ENCODE assay signal across 1 cellular context in the genomic region with DNA sequence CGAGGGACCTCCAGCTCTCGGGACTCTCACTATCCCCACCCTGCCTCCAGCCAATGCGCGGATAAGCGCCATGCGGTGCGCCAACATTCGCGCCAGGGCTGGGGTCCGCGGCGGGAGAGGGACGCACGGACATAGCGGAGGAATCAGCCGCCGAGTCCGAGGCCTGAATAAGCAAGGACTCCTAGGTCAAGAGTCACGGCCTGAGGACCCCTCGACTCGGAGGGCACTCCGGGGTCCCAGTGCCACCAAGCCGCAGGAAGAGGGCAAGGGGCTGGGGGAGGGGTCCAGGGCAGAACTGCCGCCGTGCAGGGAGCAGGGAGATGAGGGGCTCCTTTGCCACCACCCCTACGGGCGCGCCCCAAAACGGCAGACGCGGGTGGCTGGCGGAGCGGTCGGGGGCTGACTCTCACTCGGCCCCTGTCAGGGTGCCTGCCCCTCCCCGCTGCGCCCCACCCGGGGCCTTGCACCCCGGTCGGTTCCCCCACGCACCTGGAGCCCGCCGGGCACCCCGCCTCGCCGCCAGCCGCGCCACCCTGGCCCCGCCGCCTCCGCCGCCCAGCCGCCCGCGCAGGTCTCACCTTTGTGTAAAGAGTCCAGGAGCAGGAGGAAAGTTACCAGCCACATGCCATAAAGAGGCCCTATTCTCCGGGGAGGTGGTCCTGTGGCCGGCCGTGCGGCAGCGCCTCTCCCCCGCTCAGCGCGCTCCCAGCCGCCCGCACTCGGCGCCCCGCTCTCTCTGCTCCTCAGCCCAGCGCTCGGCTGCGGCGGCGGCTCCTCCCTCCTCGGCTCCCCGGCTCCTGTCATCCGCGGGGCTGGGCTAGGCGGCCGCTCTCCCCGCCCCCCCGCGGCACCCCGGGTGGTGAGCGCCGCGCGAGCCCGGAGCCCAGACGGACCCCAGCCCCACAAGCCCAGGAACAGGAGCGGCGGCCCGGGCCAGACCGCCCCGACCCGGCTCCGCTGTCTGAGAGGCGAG.
TF ChIP-seq lines count a peak whose summit lies in the region.

A gene with protein sequence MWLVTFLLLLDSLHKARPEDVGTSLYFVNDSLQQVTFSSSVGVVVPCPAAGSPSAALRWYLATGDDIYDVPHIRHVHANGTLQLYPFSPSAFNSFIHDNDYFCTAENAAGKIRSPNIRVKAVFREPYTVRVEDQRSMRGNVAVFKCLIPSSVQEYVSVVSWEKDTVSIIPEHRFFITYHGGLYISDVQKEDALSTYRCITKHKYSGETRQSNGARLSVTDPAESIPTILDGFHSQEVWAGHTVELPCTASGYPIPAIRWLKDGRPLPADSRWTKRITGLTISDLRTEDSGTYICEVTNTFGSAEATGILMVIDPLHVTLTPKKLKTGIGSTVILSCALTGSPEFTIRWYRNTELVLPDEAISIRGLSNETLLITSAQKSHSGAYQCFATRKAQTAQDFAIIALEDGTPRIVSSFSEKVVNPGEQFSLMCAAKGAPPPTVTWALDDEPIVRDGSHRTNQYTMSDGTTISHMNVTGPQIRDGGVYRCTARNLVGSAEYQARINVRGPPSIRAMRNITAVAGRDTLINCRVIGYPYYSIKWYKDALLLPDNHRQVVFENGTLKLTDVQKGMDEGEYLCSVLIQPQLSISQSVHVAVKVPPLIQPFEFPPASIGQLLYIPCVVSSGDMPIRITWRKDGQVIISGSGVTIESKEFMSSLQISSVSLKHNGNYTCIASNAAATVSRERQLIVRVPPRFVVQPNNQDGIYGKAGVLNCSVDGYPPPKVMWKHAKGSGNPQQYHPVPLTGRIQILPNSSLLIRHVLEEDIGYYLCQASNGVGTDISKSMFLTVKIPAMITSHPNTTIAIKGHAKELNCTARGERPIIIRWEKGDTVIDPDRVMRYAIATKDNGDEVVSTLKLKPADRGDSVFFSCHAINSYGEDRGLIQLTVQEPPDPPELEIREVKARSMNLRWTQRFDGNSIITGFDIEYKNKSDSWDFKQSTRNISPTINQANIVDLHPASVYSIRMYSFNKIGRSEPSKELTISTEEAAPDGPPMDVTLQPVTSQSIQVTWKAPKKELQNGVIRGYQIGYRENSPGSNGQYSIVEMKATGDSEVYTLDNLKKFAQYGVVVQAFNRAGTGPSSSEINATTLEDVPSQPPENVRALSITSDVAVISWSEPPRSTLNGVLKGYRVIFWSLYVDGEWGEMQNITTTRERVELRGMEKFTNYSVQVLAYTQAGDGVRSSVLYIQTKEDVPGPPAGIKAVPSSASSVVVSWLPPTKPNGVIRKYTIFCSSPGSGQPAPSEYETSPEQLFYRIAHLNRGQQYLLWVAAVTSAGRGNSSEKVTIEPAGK (N-terminal part only) (minus strand): TSS at position 761 of the 973 bp plus-strand sequence. CDS start 137 bp downstream, at position 624.

TF ChIP-seq in K562, 482 proteins besides CTCF, POLR2A, EP300 and RAD21 (continued from another document):
- TF ChIP-seq RERE (CRISPR knock-in tag; IDR thresholded peaks at IDR 0.05; ENCODE audit: borderline replicate concordance) (no peak), MCM5 (IDR thresholded peaks at IDR 0.05; ENCODE audit: low read depth) (no peak), BRD4 (IDR thresholded peaks at IDR 0.05) (no peak), TEAD2 (tag; IDR thresholded peaks at IDR 0.05) (no peak), ZNF592 (IDR thresholded peaks at IDR 0.05) (no peak), DMBX1 (CRISPR knock-in tag; IDR thresholded peaks at IDR 0.05; ENCODE audit: borderline replicate concordance) (no peak)
